In genomic region chr16:84996365-84996764, GRCh38 we compare ENCODE assay signal across 14 cellular contexts. TPM values are rescaled to one million over a fixed set of nuclear protein-coding genes. Genes with fewer than 3 reads are reported as not detected.
A peak's percentile ranks its signal among the peaks of the same experiment; 100 is the strongest.
DNase-seq lines count a peak whose midpoint lies in the region; ATAC-seq and TF ChIP-seq lines count a peak whose summit lies in the region.
"Had no signal": no experiment of that assay in that cellular context is flagged by ENCODE, and none has a peak within 500 bp of the region (broad histone marks: within the 10 kb centered on the region; RNA-seq: fewer than 3 reads in every experiment).

No MANE protein-coding gene starts in this region.

- H3K27me3 Mint-ChIP-seq in activated CD4-positive, alpha-beta memory T cell treated with anti-CD3 and anti-CD28 coated beads for 36 hours: no peaks in the 10 kb centered on the region
- no peaks in the 10 kb centered on the region for H3K27me3 Mint-ChIP-seq in activated CD4-positive, alpha-beta memory T cell treated with anti-CD3 and anti-CD28 coated beads, Interleukin-2, amount 10 ng/mL, durations not matched to agents 7 days and 5 days
- H3K27me3 Mint-ChIP-seq in chondrocyte (ENCODE audit: low read depth) (no peaks in the 10 kb centered on the region), naive B cell (no peaks in the 10 kb centered on the region), H9 (ENCODE audit: low read depth) (no peaks in the 10 kb centered on the region)
- H3K27me3 Mint-ChIP-seq in activated T-helper 2 cell treated with anti-CD3 and anti-CD28 coated beads, Interferon-gamma antibody, Interleukin-2, Interleukin-4, amounts not matched to agents 10 μg/mL and 5 μg/mL and 100 μg/mL, durations not matched to agents 14 hours and 24 hours and 36 hours (ENCODE audit: low read depth): no peaks in the 10 kb centered on the region
- H3K27me3 Mint-ChIP-seq: activated CD4-positive, alpha-beta T cell treated with anti-CD3 and anti-CD28 coated beads, Interleukin-2, amount 10 ng/mL, durations not matched to agents 7 days and 5 days had no signal

- H2BK120ac ChIP-seq in H9 (ENCODE audit: low read depth, low read length, poor library complexity, severe bottlenecking): no peak overlapping the region

- H3K79me2 ChIP-seq in H9 (ENCODE audit: insufficient read depth, low read length): peaks cover 4% of the 10 kb centered on the region; the same call in 1 of the 2 replicates

- CTCF ChIA-PET in activated CD4-positive, alpha-beta memory T cell treated with anti-CD3 and anti-CD28 coated beads for 36 hours (lab: Charles Lee): interaction anchor here (1.0 to 1.7 kb wide), 4 partner anchors 14 to 90 kb away, joined by 3 to 7 read pairs (median 4); partner anchors contain the start of genes KIAA0513 and ZDHHC7
- CTCF ChIA-PET in activated CD4-positive, alpha-beta memory T cell treated with anti-CD3 and anti-CD28 coated beads, Interleukin-2, amount 10 ng/mL, durations not matched to agents 7 days and 5 days (lab: Charles Lee): interaction anchor here (1.0 to 1.5 kb wide), 2 partner anchors 31 to 90 kb away, joined by 6 read pairs; partner anchors contain the start of gene KIAA0513

- no peak overlapping the region for H3K4ac ChIP-seq in H9 (ENCODE audit: low read depth, low read length)

- no peak overlapping the region for H3K18ac ChIP-seq in H9 (ENCODE audit: insufficient read length, low read depth, low read length)

- H2BK12ac ChIP-seq in H9 (ENCODE audit: insufficient read length, low read depth, low read length): no peak overlapping the region

- no peak overlapping the region for H4K8ac ChIP-seq in H9 (replicated peaks; ENCODE audit: insufficient read length, low read depth, low read length)

- no peak overlapping the region for H2BK20ac ChIP-seq in H9 (ENCODE audit: low read depth, low read length, poor library complexity, severe bottlenecking)

- H3K36me3 Mint-ChIP-seq in activated CD4-positive, alpha-beta memory T cell treated with anti-CD3 and anti-CD28 coated beads for 36 hours: peaks cover 24% of the 10 kb centered on the region
- H3K36me3 Mint-ChIP-seq in activated CD4-positive, alpha-beta memory T cell treated with anti-CD3 and anti-CD28 coated beads, Interleukin-2, amount 10 ng/mL, durations not matched to agents 7 days and 5 days (ENCODE audit: low read depth): peaks cover 32% of the 10 kb centered on the region
- H3K36me3 Mint-ChIP-seq in chondrocyte (ENCODE audit: low read depth) (peaks cover 2% of the 10 kb centered on the region), naive B cell (no peaks in the 10 kb centered on the region), H9 (ENCODE audit: insufficient read depth in 1 of 3, low read depth in 3 of 3) (peaks cover 23 to 44% (median 40%) of the 10 kb centered on the region in 3 experiments; a peak in 6 of 7 replicates)
- peaks cover 29% of the 10 kb centered on the region for H3K36me3 Mint-ChIP-seq in activated T-helper 2 cell treated with anti-CD3 and anti-CD28 coated beads, Interferon-gamma antibody, Interleukin-2, Interleukin-4, amounts not matched to agents 10 μg/mL and 5 μg/mL and 100 μg/mL, durations not matched to agents 14 hours and 24 hours and 36 hours (ENCODE audit: low read depth)

- 96% methylated on average over 11 of the region's 11 CpGs for WGBS in urinary bladder
- WGBS in H9 (ENCODE audit: extremely low coverage, insufficient read length, low lambda C conversion rate): no CpG with 5 or more reads among the region's 11 CpGs

- no peak overlapping the region for H3K4me2 ChIP-seq in H9 (ENCODE audit: insufficient read depth, insufficient read length, low read length)

- H2AK5ac ChIP-seq in H9 (ENCODE audit: insufficient read length, low read length): no peak overlapping the region

- no peak overlapping the region for H2AFZ ChIP-seq in H9 (ENCODE audit: low read length)

- H2BK15ac ChIP-seq in H9 (ENCODE audit: low read depth, low read length): no peak overlapping the region

- H3K27ac ChIP-seq in urinary bladder (ENCODE audit: low read depth) (peak overlapping the region; percentile 67), H9 (ENCODE audit: insufficient read length, low read depth, low read length) (no peak overlapping the region), uterus (peak overlapping the region in 1 of 2 donors; percentile 97)

- no peak overlapping the region for H2BK5ac ChIP-seq in H9 (ENCODE audit: insufficient read length, low read length)

- H4K20me1 ChIP-seq in H9 (ENCODE audit: control insufficient read depth, insufficient read depth, insufficient read length): peaks cover 4% of the 10 kb centered on the region

- peaks cover 3% of the 10 kb centered on the region for H3K4me1 ChIP-seq in urinary bladder (ENCODE audit: insufficient read depth)
- H3K4me1 ChIP-seq in H9 (ENCODE audit: insufficient read depth, low read length): no peaks in the 10 kb centered on the region
- peaks cover 0 to 6% of the 10 kb centered on the region in 2 donors for H3K4me1 ChIP-seq in uterus

- peak overlapping the region; percentile 80 for H3K27ac Mint-ChIP-seq in activated CD4-positive, alpha-beta memory T cell treated with anti-CD3 and anti-CD28 coated beads for 36 hours
- no peak overlapping the region for H3K27ac Mint-ChIP-seq in activated CD4-positive, alpha-beta memory T cell treated with anti-CD3 and anti-CD28 coated beads, Interleukin-2, amount 10 ng/mL, durations not matched to agents 7 days and 5 days
- peak overlapping the region; percentile 100 for H3K27ac Mint-ChIP-seq in chondrocyte (ENCODE audit: unreplicated experiment)
- peak overlapping the region in 4 of 6 donors; percentile 42 to 93 (median 51) for H3K27ac Mint-ChIP-seq in naive B cell
- no peak overlapping the region for H3K27ac Mint-ChIP-seq in activated T-helper 2 cell treated with anti-CD3 and anti-CD28 coated beads, Interferon-gamma antibody, Interleukin-2, Interleukin-4, amounts not matched to agents 10 μg/mL and 5 μg/mL and 100 μg/mL, durations not matched to agents 14 hours and 24 hours and 36 hours
- peak overlapping the region in 1 of 3 experiments; percentile 30; a peak in 2 of 7 replicates for H3K27ac Mint-ChIP-seq in H9
- H3K27ac Mint-ChIP-seq: activated CD4-positive, alpha-beta T cell treated with anti-CD3 and anti-CD28 coated beads, Interleukin-2, amount 10 ng/mL, durations not matched to agents 7 days and 5 days had no signal

- H3K36me3 ChIP-seq in urinary bladder (ENCODE audit: insufficient read depth) (no peaks in the 10 kb centered on the region), uterus (no peaks in the 10 kb centered on the region)

- H3K4me1 Mint-ChIP-seq in activated CD4-positive, alpha-beta memory T cell treated with anti-CD3 and anti-CD28 coated beads for 36 hours (ENCODE audit: low read depth): peaks cover 35% of the 10 kb centered on the region
- H3K4me1 Mint-ChIP-seq in activated CD4-positive, alpha-beta memory T cell treated with anti-CD3 and anti-CD28 coated beads, Interleukin-2, amount 10 ng/mL, durations not matched to agents 7 days and 5 days: peaks cover 27% of the 10 kb centered on the region
- H3K4me1 Mint-ChIP-seq in chondrocyte (ENCODE audit: low read depth) (peaks cover 74% of the 10 kb centered on the region), naive B cell (peaks cover 0 to 42% (median 24%) of the 10 kb centered on the region in 3 donors), H9 (peaks cover 0 to 4% of the 10 kb centered on the region in 2 experiments; a peak in 1 of 4 replicates)
- peaks cover 10% of the 10 kb centered on the region for H3K4me1 Mint-ChIP-seq in activated T-helper 2 cell treated with anti-CD3 and anti-CD28 coated beads, Interferon-gamma antibody, Interleukin-2, Interleukin-4, amounts not matched to agents 10 μg/mL and 5 μg/mL and 100 μg/mL, durations not matched to agents 14 hours and 24 hours and 36 hours (ENCODE audit: low read depth)

- no peak overlapping the region for H3K9ac ChIP-seq in H9 (ENCODE audit: extremely low read depth, insufficient read length, low read length)

- no peaks in the 10 kb centered on the region for H3K23me2 ChIP-seq in H9 (ENCODE audit: insufficient read length, low read depth, low read length, poor library complexity, severe bottlenecking)

- no peak overlapping the region for H3K56ac ChIP-seq in H9 (ENCODE audit: insufficient read length, low read depth, low read length)

- H4K91ac ChIP-seq in H9 (ENCODE audit: insufficient read length, low read depth, low read length): no peak overlapping the region

- no peaks in the 10 kb centered on the region for H3K27me3 ChIP-seq in H9 (ENCODE audit: insufficient read depth, low read length)
- H3K27me3 ChIP-seq in uterus: no peaks in the 10 kb centered on the region

- no peak for TF ChIP-seq CTCF in chondrocyte (IDR thresholded peaks at IDR 0.05)
- no peak for TF ChIP-seq CTCF in H9 (conservative IDR thresholded peaks at IDR 0.05)
- no peak for TF ChIP-seq CTCF in uterus (IDR thresholded peaks at IDR 0.05)

- TF ChIP-seq POLR2A in uterus (IDR thresholded peaks at IDR 0.05): no peak

- intact Hi-C loops in activated CD4-positive, alpha-beta memory T cell treated with anti-CD3 and anti-CD28 coated beads for 36 hours (cut with micrococcal nuclease): no loop called here
- intact Hi-C loops in activated T-helper 2 cell treated with anti-CD3 and anti-CD28 coated beads, Interferon-gamma antibody, Interleukin-2, Interleukin-4, amounts not matched to agents 10 μg/mL and 5 μg/mL and 100 μg/mL, durations not matched to agents 14 hours and 24 hours and 36 hours (cut with micrococcal nuclease): no loop called here
- intact Hi-C loops in uterus (cut with DNase I; ENCODE audit: low total_unique reads): no loop called here

- POLR2A ChIA-PET in activated CD4-positive, alpha-beta memory T cell treated with anti-CD3 and anti-CD28 coated beads for 36 hours (lab: Charles Lee): interaction anchor here (1.5 kb wide), 1 partner anchor 59 kb away, joined by 6 read pairs; no protein-coding TSS in a partner anchor
- POLR2A ChIA-PET in activated CD4-positive, alpha-beta memory T cell treated with anti-CD3 and anti-CD28 coated beads, Interleukin-2, amount 10 ng/mL, durations not matched to agents 7 days and 5 days (lab: Charles Lee): interaction anchor here (2.3 kb wide), 1 partner anchor 15 kb away, joined by 6 read pairs; the partner anchor contains the start of gene ZDHHC7

- no peak overlapping the region for H3T11ph ChIP-seq in H9 (ENCODE audit: low read length)

- no peak overlapping the region for H3K23ac ChIP-seq in H9 (ENCODE audit: insufficient read length, low read depth, low read length)

- H3K79me1 ChIP-seq in H9 (ENCODE audit: insufficient read depth, low read depth, low read length, poor library complexity, severe bottlenecking): peaks cover 12% of the 10 kb centered on the region

- H3K4me3 ChIP-seq in urinary bladder (ENCODE audit: low read depth, low read length) (no peak overlapping the region), uterus (no peak overlapping the region)

- no peaks in the 10 kb centered on the region for H3K9me3 Mint-ChIP-seq in activated CD4-positive, alpha-beta memory T cell treated with anti-CD3 and anti-CD28 coated beads for 36 hours
- no peaks in the 10 kb centered on the region for H3K9me3 Mint-ChIP-seq in activated CD4-positive, alpha-beta memory T cell treated with anti-CD3 and anti-CD28 coated beads, Interleukin-2, amount 10 ng/mL, durations not matched to agents 7 days and 5 days
- H3K9me3 Mint-ChIP-seq in chondrocyte (ENCODE audit: low read depth): no peaks in the 10 kb centered on the region
- no peaks in the 10 kb centered on the region for H3K9me3 Mint-ChIP-seq in naive B cell
- no peaks in the 10 kb centered on the region for H3K9me3 Mint-ChIP-seq in activated T-helper 2 cell treated with anti-CD3 and anti-CD28 coated beads, Interferon-gamma antibody, Interleukin-2, Interleukin-4, amounts not matched to agents 10 μg/mL and 5 μg/mL and 100 μg/mL, durations not matched to agents 14 hours and 24 hours and 36 hours
- H3K9me3 Mint-ChIP-seq in H9: no peaks in the 10 kb centered on the region
- H3K9me3 Mint-ChIP-seq: activated CD4-positive, alpha-beta T cell treated with anti-CD3 and anti-CD28 coated beads, Interleukin-2, amount 10 ng/mL, durations not matched to agents 7 days and 5 days had no signal

- H3K9me3 ChIP-seq in H9 (ENCODE audit: control insufficient read depth, low read depth, low read length): no peaks in the 10 kb centered on the region
- H3K9me3 ChIP-seq in uterus: no peaks in the 10 kb centered on the region

- no peak overlapping the region for H4K5ac ChIP-seq in H9 (ENCODE audit: insufficient read length, low read depth, low read length)

- H3K14ac ChIP-seq in H9 (ENCODE audit: insufficient read depth, low read length): no peak overlapping the region

- H3K4me3 Mint-ChIP-seq in activated CD4-positive, alpha-beta memory T cell treated with anti-CD3 and anti-CD28 coated beads for 36 hours: no peak overlapping the region
- H3K4me3 Mint-ChIP-seq in activated CD4-positive, alpha-beta memory T cell treated with anti-CD3 and anti-CD28 coated beads, Interleukin-2, amount 10 ng/mL, durations not matched to agents 7 days and 5 days: no peak overlapping the region
- no peak overlapping the region for H3K4me3 Mint-ChIP-seq in chondrocyte (ENCODE audit: unreplicated experiment)
- H3K4me3 Mint-ChIP-seq in naive B cell: peak overlapping the region in 1 of 8 donors; percentile 30
- no peak overlapping the region for H3K4me3 Mint-ChIP-seq in activated T-helper 2 cell treated with anti-CD3 and anti-CD28 coated beads, Interferon-gamma antibody, Interleukin-2, Interleukin-4, amounts not matched to agents 10 μg/mL and 5 μg/mL and 100 μg/mL, durations not matched to agents 14 hours and 24 hours and 36 hours (ENCODE audit: low read depth)
- H3K4me3 Mint-ChIP-seq in H9: no peak overlapping the region
- H3K4me3 Mint-ChIP-seq: activated CD4-positive, alpha-beta T cell treated with anti-CD3 and anti-CD28 coated beads, Interleukin-2, amount 10 ng/mL, durations not matched to agents 7 days and 5 days had no signal

- no peak for DNase-seq in activated CD4-positive, alpha-beta memory T cell treated with anti-CD3 and anti-CD28 coated beads for 36 hours
- DNase-seq in activated CD4-positive, alpha-beta memory T cell treated with anti-CD3 and anti-CD28 coated beads, Interleukin-2, amount 10 ng/mL, durations not matched to agents 7 days and 5 days: no peak
- DNase-seq in chondrocyte (ENCODE audit: low spot score) (no peak), naive B cell (no peak), H9 (no peak), uterus (no peak)
- DNase-seq in activated T-helper 2 cell treated with anti-CD3 and anti-CD28 coated beads, Interferon-gamma antibody, Interleukin-2, Interleukin-4, amounts not matched to agents 10 μg/mL and 5 μg/mL and 100 μg/mL, durations not matched to agents 14 hours and 24 hours and 36 hours (ENCODE audit: low spot score): no peak
- DNase-seq: activated CD4-positive, alpha-beta T cell treated with anti-CD3 and anti-CD28 coated beads, Interleukin-2, amount 10 ng/mL, durations not matched to agents 7 days and 5 days; activated effector memory CD4-positive, alpha-beta T cell treated with Interleukin-2 at 50 U/mL for 16 hours; effector CD4-positive, alpha-beta T cell; kidney; NCI-H2107; T-helper 9 cell had no signal

- ATAC-seq in naive B cell (ENCODE audit: low read depth in 2 of 2): no peak

RNA-seq across cellular contexts. Expression of gene ZDHHC7, which starts 15.0 kb away (rescaled TPM):
- 10 to 100 TPM; 23.5 to 25.1 TPM for total RNA-seq in activated CD4-positive, alpha-beta memory T cell treated with anti-CD3 and anti-CD28 coated beads for 36 hours
- total RNA-seq in activated CD4-positive, alpha-beta memory T cell treated with anti-CD3 and anti-CD28 coated beads, Interleukin-2, amount 10 ng/mL, durations not matched to agents 7 days and 5 days: 10 to 100 TPM; 24.6 to 25.1 TPM
- total RNA-seq in chondrocyte: 45.3 to 51.6 TPM (median 50.2 TPM) in 3 replicates
- 10 to 100 TPM; 29.5 to 41.4 (median 38.2) TPM for polyA plus RNA-seq in naive B cell (ENCODE audit: low read depth in 6 of 6)
- 31.1 TPM for total RNA-seq in urinary bladder
- 49.7 TPM for polyA plus RNA-seq in urinary bladder
- total RNA-seq in activated T-helper 2 cell treated with anti-CD3 and anti-CD28 coated beads, Interferon-gamma antibody, Interleukin-2, Interleukin-4, amounts not matched to agents 10 μg/mL and 5 μg/mL and 100 μg/mL, durations not matched to agents 14 hours and 24 hours and 36 hours: 29.1 and 30.0 TPM in 2 replicates
- 39.1 and 44.0 TPM in 2 replicates for total RNA-seq in H9 (2021)
- 10 to 100 TPM; 16.5 to 50.2 (median 39.1) TPM for total RNA-seq in uterus

RNA-seq across cellular contexts. Expression of gene KIAA0513, which starts 31.2 kb away (rescaled TPM):
- 10 to 100 TPM; 15.7 to 15.9 TPM for total RNA-seq in activated CD4-positive, alpha-beta memory T cell treated with anti-CD3 and anti-CD28 coated beads for 36 hours
- 1 to 10 TPM; 7.4 to 7.9 TPM for total RNA-seq in activated CD4-positive, alpha-beta memory T cell treated with anti-CD3 and anti-CD28 coated beads, Interleukin-2, amount 10 ng/mL, durations not matched to agents 7 days and 5 days
- total RNA-seq in chondrocyte (10.4 to 13.0 TPM (median 11.6 TPM) in 3 replicates), urinary bladder (9.8 TPM), H9 (2021) (3.8 and 4.7 TPM in 2 replicates), uterus (10 to 100 TPM in 1 of 4 donors, 1 to 10 TPM in 3; 4.7 to 17.3 (median 9.4) TPM)
- polyA plus RNA-seq in naive B cell (ENCODE audit: low read depth in 6 of 6) (1 to 10 TPM in 5 of 6 donors, under 1 TPM in 1; 0.89 to 3.1 (median 1.3) TPM), urinary bladder (19.9 TPM)
- 12.8 and 13.6 TPM in 2 replicates for total RNA-seq in activated T-helper 2 cell treated with anti-CD3 and anti-CD28 coated beads, Interferon-gamma antibody, Interleukin-2, Interleukin-4, amounts not matched to agents 10 μg/mL and 5 μg/mL and 100 μg/mL, durations not matched to agents 14 hours and 24 hours and 36 hours

Comparison
In these comparisons a context has a peak if more than half of its experiments do, and no peak if none do; other contexts are left out.
1. H3K27ac Mint-ChIP-seq: peak in activated CD4-positive, alpha-beta memory T cell treated with anti-CD3 and anti-CD28 coated beads for 36 hours (single experiment), chondrocyte (single experiment) and naive B cell (4 of 6); none in activated CD4-positive, alpha-beta memory T cell treated with anti-CD3 and anti-CD28 coated beads, Interleukin-2, amount 10 ng/mL, durations not matched to agents 7 days and 5 days (single experiment) and activated T-helper 2 cell treated with anti-CD3 and anti-CD28 coated beads, Interferon-gamma antibody, Interleukin-2, Interleukin-4, amounts not matched to agents 10 μg/mL and 5 μg/mL and 100 μg/mL, durations not matched to agents 14 hours and 24 hours and 36 hours (single experiment).